Comparison of ENCODE assay signal across 8 cellular contexts in genomic region chr1:232630047-232630893, GRCh38. TPM values are rescaled to one million over a fixed set of nuclear protein-coding genes. Genes with fewer than 3 reads are reported as not detected.
DNase-seq lines count a peak whose midpoint lies in the region; ATAC-seq, FAIRE-seq and TF ChIP-seq lines count a peak whose summit lies in the region.

Gene SIPA1L2 (minus strand): TSS chr1:232630133. CDS start chr1:232515339, 114,794 bp downstream.

- H3K4me3 ChIP-seq in Jurkat, Clone E6-1 (ENCODE audit: low read length), result peak within 1 kb of the TSS; percentile 67
- peak within 1 kb of the TSS; percentile 62 for H3K4me3 ChIP-seq in fibroblast of pulmonary artery (replicated peaks; ENCODE audit: low read depth, low read length)

- peak; percentile 63 for DNase-seq in DMS153 (lab: John Stamatoyannopoulos, UW)
- peak; percentile 88 for DNase-seq in Jurkat, Clone E6-1 (ENCODE audit: low read depth, low spot score)
- peak; percentile 80 for DNase-seq in RCC 7860 (ENCODE audit: low spot score)
- DNase-seq in fibroblast of pulmonary artery (ENCODE audit: low read depth), result peak; percentile 90
- peak; percentile 86 for DNase-seq in stimulated activated naive CD4-positive, alpha-beta T cell treated with Interleukin-2 at 50 U/mL for 16 hours (lab: John Stamatoyannopoulos, UW)

- TF ChIP-seq CTCF in fibroblast of pulmonary artery (IDR thresholded peaks at IDR 0.05; ENCODE audit: low read length, missing control alignments), result peak; percentile 40
- TF ChIP-seq CTCF in nephron (IDR thresholded peaks at IDR 0.05; ENCODE audit: unreplicated experiment in 3 of 3), result peak; percentile 41 to 75 (median 65)

- peaks cover 7% of the 10 kb centered on the region for H3K36me3 Mint-ChIP-seq in activated T-helper 17 cell treated with anti-CD3 and anti-CD28 coated beads, Interleukin-2, amount 50 U/mL, for 72 hours (ENCODE audit: low read depth)
- H3K36me3 Mint-ChIP-seq in nephron (ENCODE audit: low read depth), result no peaks in the 10 kb centered on the region

- H3K9me3 Mint-ChIP-seq in activated T-helper 17 cell treated with anti-CD3 and anti-CD28 coated beads, Interleukin-2, amount 50 U/mL, for 72 hours, result no peaks in the 10 kb centered on the region
- no peaks in the 10 kb centered on the region for H3K9me3 Mint-ChIP-seq in nephron

- peak within 1 kb of the TSS; percentile 88 for H3K27ac Mint-ChIP-seq in activated T-helper 17 cell treated with anti-CD3 and anti-CD28 coated beads, Interleukin-2, amount 50 U/mL, for 72 hours
- H3K27ac Mint-ChIP-seq in nephron, result peak within 1 kb of the TSS; percentile 84 to 89 (median 88)

- peaks cover 19% of the 10 kb centered on the region for H3K4me1 Mint-ChIP-seq in activated T-helper 17 cell treated with anti-CD3 and anti-CD28 coated beads, Interleukin-2, amount 50 U/mL, for 72 hours
- peaks cover 33% of the 10 kb centered on the region for H3K4me1 Mint-ChIP-seq in nephron

- FAIRE-seq in RCC 7860 (lab: Jason Lieb, UNC), result no peak

- no peaks in the 10 kb centered on the region for H3K27me3 Mint-ChIP-seq in activated T-helper 17 cell treated with anti-CD3 and anti-CD28 coated beads, Interleukin-2, amount 50 U/mL, for 72 hours
- H3K27me3 Mint-ChIP-seq in nephron (ENCODE audit: low read depth), result peaks cover 23% of the 10 kb centered on the region

- peak within 1 kb of the TSS; percentile 87 for H3K4me3 Mint-ChIP-seq in activated T-helper 17 cell treated with anti-CD3 and anti-CD28 coated beads, Interleukin-2, amount 50 U/mL, for 72 hours
- H3K4me3 Mint-ChIP-seq in nephron, result peak within 1 kb of the TSS; percentile 97 to 98 (median 98)

- ATAC-seq in GM21723 (IDR thresholded peaks at IDR 0.05; ENCODE audit: unreplicated experiment), result peak; percentile 99
- ATAC-seq in activated T-helper 17 cell treated with anti-CD3 and anti-CD28 coated beads, Interleukin-2, amount 50 U/mL, for 72 hours (replicated peaks), result peak; percentile 93

RNA-seq across cellular contexts. Expression of gene SIPA1L2, which starts in this region (rescaled TPM):
- 4.8 TPM for polyA plus RNA-seq in Jurkat, Clone E6-1 (2012; ENCODE audit: insufficient read depth, insufficient read length)
- 10 to 100 TPM in 1 of 2 donors, 1 to 10 TPM in 1; 2.9 to 19.1 TPM for total RNA-seq in activated T-helper 17 cell treated with anti-CD3 and anti-CD28 coated beads, Interleukin-2, amount 50 U/mL, for 72 hours

Comparison
In these comparisons a context has a peak if more than half of its experiments do, and no peak if none do; other contexts are left out.
1. Peak in every context shown above with its lines: DNase-seq, ATAC-seq and H3K4me3 ChIP-seq.